In the genomic region with DNA sequence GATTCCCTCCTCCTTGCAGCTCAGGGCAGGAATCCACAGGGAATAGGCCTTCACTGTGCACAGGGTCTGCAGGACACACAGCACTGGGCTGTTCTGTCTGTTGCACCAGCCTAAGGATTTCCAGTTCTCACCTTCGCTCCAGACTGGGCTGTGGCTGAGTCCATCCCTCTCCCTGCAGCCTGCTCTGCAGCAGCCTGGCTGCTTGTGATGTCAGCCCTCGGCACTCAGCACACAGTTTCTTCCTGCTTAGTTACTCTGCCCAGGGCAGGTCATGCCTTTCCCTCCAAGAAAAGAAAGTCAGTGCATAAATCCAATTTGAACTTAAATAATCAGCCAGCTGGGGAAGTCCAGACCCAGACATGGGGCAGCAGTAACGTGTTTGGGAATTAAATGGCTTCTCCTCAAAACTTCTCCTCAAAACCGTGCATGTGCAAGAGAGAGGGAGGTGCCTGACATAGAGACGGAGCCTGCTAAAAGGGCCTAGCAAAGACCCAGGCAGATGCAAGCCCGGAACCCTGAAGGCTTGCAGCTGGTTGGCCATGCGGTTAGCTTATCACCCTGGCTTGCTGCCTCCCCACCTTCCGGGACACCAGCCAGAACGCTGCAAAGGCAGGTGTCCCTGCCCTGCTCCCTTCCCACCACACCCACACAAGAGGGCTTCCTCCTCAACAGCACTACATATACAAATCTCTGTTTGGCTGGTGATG, we compare ENCODE assay signal across 9 cellular contexts. TPM values are rescaled to one million over a fixed set of nuclear protein-coding genes. Genes with fewer than 3 reads are reported as not detected.
DNase-seq lines count a peak whose midpoint lies in the region; ATAC-seq and TF ChIP-seq lines count a peak whose summit lies in the region.
"Had no signal": no experiment of that assay in that cellular context is flagged by ENCODE, and none has a peak within 500 bp of the region (broad histone marks: within the 10 kb centered on the region; RNA-seq: fewer than 3 reads in every experiment).

No MANE protein-coding gene starts in this region.

- DNase-seq in CD8-positive, alpha-beta T cell: peak in 6 of 7 experiments; percentile 45 to 81 (median 58)
- DNase-seq in NB4 (ENCODE audit: low read depth) (peak; percentile 74), foreskin keratinocyte (peak; percentile 3 to 31), omental fat pad (ENCODE audit: low spot score) (no peak), osteocyte (ENCODE audit: extremely low spot score, unreplicated experiment) (no peak), NCI-H446 (lab: John Stamatoyannopoulos, UW) (no peak)
- peak; percentile 77 for DNase-seq in activated CD4-positive, alpha-beta T cell treated with anti-CD3 and anti-CD28 coated beads, Interleukin-2, amount 10 ng/mL, durations not matched to agents 7 days and 5 days

- no peak for TF ChIP-seq POLR2A in NB4 (IDR thresholded peaks at IDR 0.05; ENCODE audit: extremely low read depth, insufficient read length)

- CTCF ChIA-PET in CD8-positive, alpha-beta T cell (lab: Charles Lee): interaction anchor here (0.6 to 7.9 kb wide), 57 partner anchors 9 to 318 kb away, joined by 3 to 239 read pairs (median 5); a partner anchor contains a TSS
- CTCF ChIA-PET in activated CD4-positive, alpha-beta T cell treated with anti-CD3 and anti-CD28 coated beads, Interleukin-2, amount 10 ng/mL, durations not matched to agents 7 days and 5 days (lab: Charles Lee): interaction anchor here (0.7 to 5.2 kb wide), 13 partner anchors 10 to 312 kb away, joined by 3 to 35 read pairs (median 4); a partner anchor contains a TSS

- intact Hi-C loops in CD8-positive, alpha-beta T cell (cut with DNase I, micrococcal nuclease): loop anchor here in 1 of 2 experiments (2.0 kb wide), 2 partner anchors 47 to 73 kb away; a partner anchor contains a TSS

- peaks cover 33% of the 10 kb centered on the region for H3K4me1 ChIP-seq in CD8-positive, alpha-beta T cell (ENCODE audit: insufficient read depth, low read length)
- H3K4me1 ChIP-seq in foreskin keratinocyte: no peaks in the 10 kb centered on the region

- ATAC-seq in CD8-positive, alpha-beta T cell: peak; percentile 82
- ATAC-seq in foreskin keratinocyte: peak; percentile 43
- ATAC-seq in GM19455 (IDR thresholded peaks at IDR 0.05; ENCODE audit: unreplicated experiment): no peak
- ATAC-seq in omental fat pad (ENCODE audit: low FRiP score): no peak

- no peaks in the 10 kb centered on the region for H3K9me3 Mint-ChIP-seq in CD8-positive, alpha-beta T cell
- no peaks in the 10 kb centered on the region for H3K9me3 Mint-ChIP-seq in activated CD4-positive, alpha-beta T cell treated with anti-CD3 and anti-CD28 coated beads, Interleukin-2, amount 10 ng/mL, durations not matched to agents 7 days and 5 days
- H3K9me3 Mint-ChIP-seq in osteocyte (ENCODE audit: unreplicated experiment): no peaks in the 10 kb centered on the region

- TF ChIP-seq CTCF in CD8-positive, alpha-beta T cell (IDR thresholded peaks at IDR 0.05): no peak
- no peak for TF ChIP-seq CTCF in NB4 (IDR thresholded peaks at IDR 0.05; ENCODE audit: low read depth, low read length)
- TF ChIP-seq CTCF in foreskin keratinocyte (conservative IDR thresholded peaks at IDR 0.05): no peak
- TF ChIP-seq CTCF in omental fat pad (IDR thresholded peaks at IDR 0.05): no peak
- no peak for TF ChIP-seq CTCF in osteocyte (IDR thresholded peaks at IDR 0.05)

- H3K27me3 ChIP-seq in CD8-positive, alpha-beta T cell (ENCODE audit: insufficient read depth, low read length): no peaks in the 10 kb centered on the region
- H3K27me3 ChIP-seq in foreskin keratinocyte: peaks cover 27% of the 10 kb centered on the region

- peak overlapping the region; percentile 61 for H3K4me3 Mint-ChIP-seq in CD8-positive, alpha-beta T cell
- peak overlapping the region; percentile 33 for H3K4me3 Mint-ChIP-seq in activated CD4-positive, alpha-beta T cell treated with anti-CD3 and anti-CD28 coated beads, Interleukin-2, amount 10 ng/mL, durations not matched to agents 7 days and 5 days
- H3K4me3 Mint-ChIP-seq in osteocyte (ENCODE audit: unreplicated experiment): no peak overlapping the region

- no peaks in the 10 kb centered on the region for H3K36me3 ChIP-seq in CD8-positive, alpha-beta T cell (ENCODE audit: insufficient read depth, low read length)

- no peaks in the 10 kb centered on the region for H3K36me3 Mint-ChIP-seq in CD8-positive, alpha-beta T cell
- H3K36me3 Mint-ChIP-seq in activated CD4-positive, alpha-beta T cell treated with anti-CD3 and anti-CD28 coated beads, Interleukin-2, amount 10 ng/mL, durations not matched to agents 7 days and 5 days (ENCODE audit: low read depth): no peaks in the 10 kb centered on the region
- no peaks in the 10 kb centered on the region for H3K36me3 Mint-ChIP-seq in osteocyte (ENCODE audit: unreplicated experiment)

- H3K4me1 Mint-ChIP-seq in CD8-positive, alpha-beta T cell (ENCODE audit: low read depth): peaks cover 44% of the 10 kb centered on the region
- peaks cover 26% of the 10 kb centered on the region for H3K4me1 Mint-ChIP-seq in activated CD4-positive, alpha-beta T cell treated with anti-CD3 and anti-CD28 coated beads, Interleukin-2, amount 10 ng/mL, durations not matched to agents 7 days and 5 days
- H3K4me1 Mint-ChIP-seq in osteocyte (ENCODE audit: unreplicated experiment): no peaks in the 10 kb centered on the region

- no peaks in the 10 kb centered on the region for H3K9me3 ChIP-seq in CD8-positive, alpha-beta T cell (ENCODE audit: low read length)

- peak overlapping the region; percentile 6 for H3K27ac ChIP-seq in CD8-positive, alpha-beta T cell (ENCODE audit: low read depth, low read length)
- H3K27ac ChIP-seq in foreskin keratinocyte: no peak overlapping the region

- peak overlapping the region; percentile 85 for H3K27ac Mint-ChIP-seq in CD8-positive, alpha-beta T cell
- H3K27ac Mint-ChIP-seq in activated CD4-positive, alpha-beta T cell treated with anti-CD3 and anti-CD28 coated beads, Interleukin-2, amount 10 ng/mL, durations not matched to agents 7 days and 5 days: peak overlapping the region; percentile 92
- no peak overlapping the region for H3K27ac Mint-ChIP-seq in osteocyte (ENCODE audit: unreplicated experiment)

- H3K27me3 Mint-ChIP-seq in CD8-positive, alpha-beta T cell (ENCODE audit: low read depth): no peaks in the 10 kb centered on the region
- H3K27me3 Mint-ChIP-seq in activated CD4-positive, alpha-beta T cell treated with anti-CD3 and anti-CD28 coated beads, Interleukin-2, amount 10 ng/mL, durations not matched to agents 7 days and 5 days: no peaks in the 10 kb centered on the region
- peaks cover 19% of the 10 kb centered on the region for H3K27me3 Mint-ChIP-seq in osteocyte (ENCODE audit: unreplicated experiment)

- H3K4me3 ChIP-seq in CD8-positive, alpha-beta T cell (ENCODE audit: low read depth, low read length): no peak overlapping the region
- H3K4me3 ChIP-seq in NB4 (ENCODE audit: low read depth, low read length): no peak overlapping the region

- POLR2A ChIA-PET in CD8-positive, alpha-beta T cell (lab: Charles Lee): interaction anchor here (0.9 to 3.2 kb wide), 6 partner anchors 11 to 287 kb away, joined by 4 to 22 read pairs (median 6); a partner anchor contains a TSS
- POLR2A ChIA-PET in activated CD4-positive, alpha-beta T cell treated with anti-CD3 and anti-CD28 coated beads, Interleukin-2, amount 10 ng/mL, durations not matched to agents 7 days and 5 days (lab: Charles Lee): no interaction called here

RNA-seq across cellular contexts. Expression of a gene that starts 10.9 kb away (rescaled TPM):
- not detected for total RNA-seq in CD8-positive, alpha-beta T cell
- total RNA-seq in activated CD4-positive, alpha-beta T cell treated with anti-CD3 and anti-CD28 coated beads, Interleukin-2, amount 10 ng/mL, durations not matched to agents 7 days and 5 days: not detected
- total RNA-seq in foreskin keratinocyte: not detected in 2 replicates
- polyA plus RNA-seq in foreskin keratinocyte: not detected in 2 replicates
- not detected for total RNA-seq in omental fat pad
- total RNA-seq in osteocyte: not detected in 2 replicates
- total RNA-seq: endothelial cell of umbilical vein had no signal
- polyA plus RNA-seq: endothelial cell of umbilical vein had no signal

RNA-seq across cellular contexts. Expression of a gene that starts 11.3 kb away (rescaled TPM):
- total RNA-seq in CD8-positive, alpha-beta T cell: under 1 TPM in 1 of 2 experiments, not detected in 1; 0.22 TPM
- under 1 TPM in 1 of 2 experiments, not detected in 1; 0.08 TPM for total RNA-seq in activated CD4-positive, alpha-beta T cell treated with anti-CD3 and anti-CD28 coated beads, Interleukin-2, amount 10 ng/mL, durations not matched to agents 7 days and 5 days
- total RNA-seq in foreskin keratinocyte: not detected in 2 replicates
- polyA plus RNA-seq in foreskin keratinocyte: not detected in 2 replicates
- total RNA-seq in omental fat pad: 1 to 10 TPM in 1 of 4 donors, under 1 TPM in 3; 0.48 to 2.4 (median 0.66) TPM
- total RNA-seq in osteocyte: not detected in 2 replicates
- total RNA-seq: endothelial cell of umbilical vein had no signal
- polyA plus RNA-seq: endothelial cell of umbilical vein had no signal

RNA-seq across cellular contexts. Expression of a gene that starts 36.8 kb away (rescaled TPM):
- total RNA-seq in CD8-positive, alpha-beta T cell: not detected
- not detected for total RNA-seq in activated CD4-positive, alpha-beta T cell treated with anti-CD3 and anti-CD28 coated beads, Interleukin-2, amount 10 ng/mL, durations not matched to agents 7 days and 5 days
- total RNA-seq in foreskin keratinocyte: not detected in 2 replicates
- polyA plus RNA-seq in foreskin keratinocyte: not detected in 2 replicates
- not detected for total RNA-seq in omental fat pad
- not detected in 2 replicates for total RNA-seq in osteocyte
- total RNA-seq: endothelial cell of umbilical vein had no signal
- polyA plus RNA-seq: endothelial cell of umbilical vein had no signal

Comparison
In these comparisons a context has a peak if more than half of its experiments do, and no peak if none do; other contexts are left out.
1. ATAC-seq: peak in CD8-positive, alpha-beta T cell (single experiment) and foreskin keratinocyte (single experiment); none in GM19455 (single experiment) and omental fat pad (single experiment).
2. DNase-seq: peak in CD8-positive, alpha-beta T cell (6 of 7), NB4 (single experiment), activated CD4-positive, alpha-beta T cell treated with anti-CD3 and anti-CD28 coated beads, Interleukin-2, amount 10 ng/mL, durations not matched to agents 7 days and 5 days (single experiment) and foreskin keratinocyte (2 of 2); none in omental fat pad (single experiment), osteocyte (single experiment) and NCI-H446 (0 of 2).